Comparison of ENCODE assay signal across 15 cellular contexts in the genomic region with DNA sequence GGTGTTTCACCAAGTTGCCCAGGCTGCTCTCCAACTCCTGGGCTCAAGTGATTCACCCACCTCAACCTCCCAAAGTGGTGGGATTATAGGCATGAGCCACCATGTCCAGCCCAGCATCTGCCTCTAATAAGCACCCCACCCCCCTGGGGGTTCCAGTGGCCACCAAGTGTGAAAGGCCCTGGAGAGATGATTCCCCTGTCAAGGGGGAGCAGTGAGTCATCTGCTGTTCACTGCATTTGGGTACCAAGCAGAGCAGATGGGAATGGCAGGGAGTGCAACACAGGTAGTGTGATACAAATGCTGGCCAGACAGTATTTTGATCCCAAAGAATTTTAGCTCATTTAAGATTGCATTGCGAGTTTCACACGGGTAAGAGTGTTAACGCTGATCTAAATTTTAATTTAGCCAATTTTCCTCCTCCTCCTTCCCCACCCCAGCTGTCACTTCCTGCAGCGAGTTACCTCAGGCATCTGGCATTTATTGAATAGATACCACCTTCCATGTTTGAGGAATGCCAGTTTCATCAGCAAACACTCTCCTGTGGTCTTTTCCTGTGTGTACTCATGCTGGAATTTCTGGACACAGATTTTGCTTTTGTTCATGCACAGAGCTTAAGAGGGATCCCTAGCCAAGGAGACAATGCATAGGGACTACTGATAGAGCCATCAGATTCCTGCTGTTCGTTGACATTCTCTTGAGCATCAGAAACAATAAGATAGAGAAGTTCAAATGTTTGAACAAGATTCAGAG. TPM values are rescaled to one million over a fixed set of nuclear protein-coding genes. Genes with fewer than 3 reads are reported as not detected.
A peak's percentile ranks its signal among the peaks of the same experiment; 100 is the strongest.
DNase-seq lines count a peak whose midpoint lies in the region; ATAC-seq, FAIRE-seq and TF ChIP-seq lines count a peak whose summit lies in the region.
"Had no signal": no experiment of that assay in that cellular context is flagged by ENCODE, and none has a peak within 500 bp of the region (broad histone marks: within the 10 kb centered on the region; RNA-seq: fewer than 3 reads in every experiment).

No MANE protein-coding gene starts in this region.

- peak; percentile 27 for DNase-seq in NK-92 treated with Interleukin-12 subunit alpha and Interleukin-12 subunit beta, amount 100 ng/mL, for 24 hours (lab: John Stamatoyannopoulos, UW)
- no peak for DNase-seq in NK-92 (lab: John Stamatoyannopoulos, UW; ENCODE audit: unreplicated experiment)
- peak; percentile 38 for DNase-seq in NCI-H345 treated with DMSO at 0.1 percent for 48 hours (lab: John Stamatoyannopoulos, UW; ENCODE audit: unreplicated experiment)
- peak; percentile 10 for DNase-seq in cerebellar cortex (ENCODE audit: low spot score)
- DNase-seq in ecto neural progenitor cell (ENCODE audit: low spot score) = no peak
- no peak for DNase-seq in kidney
- DNase-seq: activated CD4-positive, alpha-beta T cell treated with anti-CD3 and anti-CD28 coated beads for 1 hour; activated T-cell treated with anti-CD3 and anti-CD28 coated beads, Interleukin-2, amount 50 U/mL, for 24 hours; DMS79 treated with DMSO at 0.1 percent for 48 hours; H7; NCI-H1092; stimulated activated CD4-positive, alpha-beta T cell treated with anti-CD3 and anti-CD28 coated beads, Interleukin-2, amount 100 ng/mL, for 48 hours had no signal

- H3K36me3 ChIP-seq in skeletal muscle satellite cell (ENCODE audit: insufficient read depth, low read length) (no peaks in the 10 kb centered on the region), kidney (ENCODE audit: control insufficient read depth in 1 of 2, insufficient read depth in 2 of 2, low read length in 2 of 2) (no peaks in the 10 kb centered on the region)
- H3K36me3 ChIP-seq: vagina had no signal

- TF ChIP-seq CTCF in kidney (IDR thresholded peaks at IDR 0.05; ENCODE audit: borderline replicate concordance, extremely low read depth, insufficient read depth) = no peak

- H3K9ac ChIP-seq in skeletal muscle satellite cell (ENCODE audit: low read depth, low read length) (no peak overlapping the region), kidney (ENCODE audit: low read length in 2 of 2) (no peak overlapping the region)

- intact Hi-C loops in kidney (cut with DNase I) = no loop called here

- ATAC-seq in GM18519 (IDR thresholded peaks at IDR 0.05; ENCODE audit: low FRiP score, unreplicated experiment) = no peak

- H3K4me1 ChIP-seq in skeletal muscle satellite cell (ENCODE audit: control insufficient read depth, insufficient read depth, low read length) (peaks cover 17% of the 10 kb centered on the region), kidney (ENCODE audit: control insufficient read depth in 1 of 2, insufficient read depth in 1 of 2, low read depth in 1 of 2, low read length in 2 of 2) (no peaks in the 10 kb centered on the region)
- H3K4me1 ChIP-seq: vagina had no signal

- no peak for FAIRE-seq in kidney (lab: Jason Lieb, UNC)

- H3K4me2 ChIP-seq in skeletal muscle satellite cell (ENCODE audit: low read length) = peak overlapping the region; percentile 26

- H3K4me3 ChIP-seq in skeletal muscle satellite cell (ENCODE audit: low read length) = no peak overlapping the region
- no peak overlapping the region for H3K4me3 ChIP-seq in kidney (ENCODE audit: low read length in 2 of 2)
- H3K4me3 ChIP-seq: vagina had no signal

- H3K27me3 ChIP-seq in skeletal muscle satellite cell (ENCODE audit: control insufficient read depth, insufficient read depth, low read length) = peaks cover 12% of the 10 kb centered on the region
- H3K27me3 ChIP-seq: vagina had no signal

- no peak overlapping the region for H3K27ac ChIP-seq in kidney (ENCODE audit: low read depth in 2 of 2, low read length in 2 of 2)
- H3K27ac ChIP-seq: vagina had no signal

- H3K9me3 ChIP-seq in skeletal muscle satellite cell (replicated peaks; ENCODE audit: low read length) (no peaks in the 10 kb centered on the region), kidney (ENCODE audit: control insufficient read depth in 1 of 2, low read length in 2 of 2) (no peaks in the 10 kb centered on the region)
- H3K9me3 ChIP-seq: vagina had no signal

RNA-seq across cellular contexts. Expression of a gene that starts 32.4 kb away (rescaled TPM):
- 11.6 and 12.2 TPM in 2 replicates for total RNA-seq in skeletal muscle satellite cell (2012; rRNA removed)
- total RNA-seq in kidney = 52.9 TPM
- polyA plus RNA-seq in kidney (ENCODE audit: insufficient read depth, low read depth, low replicate concordance) = 22.8 TPM

Comparison
In these comparisons a context has a peak if more than half of its experiments do, and no peak if none do; other contexts are left out.
1. DNase-seq: peak in NK-92 treated with Interleukin-12 subunit alpha and Interleukin-12 subunit beta, amount 100 ng/mL, for 24 hours (single experiment), NCI-H345 treated with DMSO at 0.1 percent for 48 hours (single experiment) and cerebellar cortex (single experiment); none in NK-92 (single experiment), ecto neural progenitor cell (single experiment) and kidney (single experiment).